ENCODE assay signal across 8 cellular contexts in the genomic region with DNA sequence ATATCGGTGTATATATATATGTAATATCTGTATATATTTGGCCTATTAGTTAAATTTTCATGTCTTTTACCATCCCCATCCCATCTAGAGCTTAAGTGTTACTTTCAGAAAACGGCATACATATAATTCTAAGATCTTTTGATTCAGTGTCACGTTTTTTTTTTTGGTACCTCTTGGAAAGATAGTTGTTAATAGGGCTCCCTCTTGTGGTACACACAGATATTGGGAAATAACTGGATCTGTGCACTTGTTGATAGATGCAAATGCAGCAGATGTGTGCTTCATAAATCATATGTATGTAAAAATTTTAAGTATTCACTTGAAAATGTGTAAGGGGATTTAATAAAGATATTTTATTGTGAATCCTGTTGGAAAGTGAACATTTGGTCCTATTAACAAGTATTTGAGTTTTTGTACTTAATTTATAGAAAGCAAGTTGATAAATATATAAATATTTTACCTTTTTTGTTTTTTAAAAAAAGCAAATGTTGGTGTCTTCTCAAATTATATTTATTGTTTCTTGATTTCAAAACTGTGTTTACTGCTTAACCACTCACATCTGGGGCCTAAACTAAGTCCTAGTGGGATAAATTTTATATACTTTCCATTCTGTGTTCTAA.
DNase-seq lines count a peak whose midpoint lies in the region; ATAC-seq, FAIRE-seq and TF ChIP-seq lines count a peak whose summit lies in the region.

No MANE protein-coding gene starts in this region.

- 41% methylated on average over 3 of the region's 3 CpGs for WGBS in K562 (ENCODE audit: insufficient coverage, low coverage, missing lambda C conversion rate)
- WGBS in iPS DF 6.9 (ENCODE audit: insufficient coverage, insufficient read length): no CpG with 5 or more reads among the region's 3 CpGs

- H3K4me3 ChIP-seq in K562: no peak overlapping the region
- no peak overlapping the region for H3K4me3 ChIP-seq in iPS DF 6.9 (ENCODE audit: low read length)

- no peaks in the 10 kb centered on the region for H4K20me1 ChIP-seq in K562 (replicated peaks; ENCODE audit: control insufficient read depth, insufficient read depth, low read length)

- DNase-seq in AG09319 (ENCODE audit: extremely low read depth, low read depth) (peak; percentile 62), HT-29 (ENCODE audit: low spot score) (peak; percentile 87), NCI-H748 (lab: John Stamatoyannopoulos, UW; ENCODE audit: unreplicated experiment) (peak; percentile 70), K562 (ENCODE audit: extremely low read depth in 1 of 4, low spot score in 3 of 4) (peak; percentile 24 to 75 (median 42)), iPS DF 6.9 (ENCODE audit: low read depth, low spot score) (peak; percentile 22)
- DNase-seq in stimulated activated naive B cell treated with anti-CD40 and anti-IgM and Interleukin-4, amounts not matched to agents 10 μg/mL and 1 μg/mL and 100 μg/mL, for 72 hours: peak; percentile 3
- no peak for DNase-seq in stimulated activated CD4-positive, alpha-beta T cell treated with anti-CD3 and anti-CD28 coated beads, Interleukin-4, amount 100 ng/mL, for 4 hours

- no peaks in the 10 kb centered on the region for H3K27me3 ChIP-seq in K562 (ENCODE audit: control insufficient read depth in 2 of 2, insufficient read depth in 2 of 2, low read length in 2 of 2)
- H3K27me3 ChIP-seq in iPS DF 6.9 (ENCODE audit: control insufficient read depth, insufficient read depth, low read length): no peaks in the 10 kb centered on the region

- peak; percentile 67 for TF ChIP-seq CTCF in AG09319 (IDR thresholded peaks at IDR 0.05; ENCODE audit: low read depth, low read length)
- peak; percentile 48 to 79 (median 57); a peak in 5 of 6 replicates for TF ChIP-seq CTCF in K562 (IDR thresholded peaks at IDR 0.05 in 2 of 3, conservative IDR thresholded peaks at IDR 0.05 in 1 of 3; ENCODE audit: insufficient read depth in 2 of 3, low read depth in 1 of 3, low read length in 3 of 3)

- no peaks in the 10 kb centered on the region for H3K27me3 Mint-ChIP-seq in stimulated activated naive B cell treated with anti-CD40 and anti-IgM and Interleukin-4, amounts not matched to agents 10 μg/mL and 1 μg/mL and 100 μg/mL, for 72 hours

- ATAC-seq in GM18498 (IDR thresholded peaks at IDR 0.05; ENCODE audit: unreplicated experiment): peak; percentile 58
- peak; percentile 81 for ATAC-seq in K562
- peak; percentile 54 for ATAC-seq in stimulated activated naive B cell treated with anti-CD40 and anti-IgM and Interleukin-4, amounts not matched to agents 10 μg/mL and 1 μg/mL and 100 μg/mL, for 72 hours (replicated peaks)

- H3K9me3 ChIP-seq in K562 (replicated peaks; ENCODE audit: control insufficient read depth, insufficient read depth, low read depth, low read length) (no peaks in the 10 kb centered on the region), iPS DF 6.9 (ENCODE audit: control insufficient read depth, insufficient read depth, low read length) (no peaks in the 10 kb centered on the region)

- no peaks in the 10 kb centered on the region for H3K9me1 ChIP-seq in K562 (ENCODE audit: control insufficient read depth, insufficient read depth, low read length)

- H3K4me3 Mint-ChIP-seq in stimulated activated naive B cell treated with anti-CD40 and anti-IgM and Interleukin-4, amounts not matched to agents 10 μg/mL and 1 μg/mL and 100 μg/mL, for 72 hours: no peak overlapping the region

- no peak overlapping the region for H3K9ac ChIP-seq in K562 (ENCODE audit: insufficient read depth in 1 of 2, low read depth in 2 of 2, low read length in 2 of 2)

- H3K36me3 Mint-ChIP-seq in stimulated activated naive B cell treated with anti-CD40 and anti-IgM and Interleukin-4, amounts not matched to agents 10 μg/mL and 1 μg/mL and 100 μg/mL, for 72 hours: peaks cover 5 to 30% of the 10 kb centered on the region in 2 donors

- no TSS peak for BruUV-seq in K562 (replicated peaks; lab: Mats Ljungman, UMichigan)

- FAIRE-seq in K562 (lab: Jason Lieb, UNC): no peak

- H2AFZ ChIP-seq in K562 (ENCODE audit: low read depth, low read length): no peak overlapping the region

- POLR2A ChIA-PET in K562 (lab: Yijun Ruan, JAX): interaction anchor here (0.7 kb wide), 1 partner anchor 245 kb away, joined by 3 read pairs; no protein-coding TSS in a partner anchor

- H3K9me3 Mint-ChIP-seq in stimulated activated naive B cell treated with anti-CD40 and anti-IgM and Interleukin-4, amounts not matched to agents 10 μg/mL and 1 μg/mL and 100 μg/mL, for 72 hours: no peaks in the 10 kb centered on the region

- no peak overlapping the region for H3K27ac Mint-ChIP-seq in stimulated activated naive B cell treated with anti-CD40 and anti-IgM and Interleukin-4, amounts not matched to agents 10 μg/mL and 1 μg/mL and 100 μg/mL, for 72 hours

- no peak overlapping the region for H3K4me2 ChIP-seq in K562 (ENCODE audit: insufficient read depth, low read length)

- TF ChIP-seq RAD21 in K562 (CRISPR knock-in tag; conservative IDR thresholded peaks at IDR 0.05 in 1 of 2, IDR thresholded peaks at IDR 0.05 in 1 of 2): peak; percentile 61 to 75

- no peaks in the 10 kb centered on the region for H3K4me1 ChIP-seq in K562 (replicated peaks in 1 of 2; ENCODE audit: control insufficient read depth in 2 of 2, insufficient read depth in 2 of 2, low read length in 2 of 2)
- H3K4me1 ChIP-seq in iPS DF 6.9 (ENCODE audit: control insufficient read depth, insufficient read depth, low read length): no peaks in the 10 kb centered on the region

- TF ChIP-seq EP300 in K562 (IDR thresholded peaks at IDR 0.05; ENCODE audit: low read length): no peak

- H3K79me2 ChIP-seq in K562 (ENCODE audit: control insufficient read depth, insufficient read depth, low read length): peaks cover 48% of the 10 kb centered on the region

- H3K36me3 ChIP-seq in K562 (ENCODE audit: control insufficient read depth, insufficient read depth, low read length) (peaks cover 91% of the 10 kb centered on the region), iPS DF 6.9 (ENCODE audit: control insufficient read depth, insufficient read depth, low read length) (no peaks in the 10 kb centered on the region)

- peaks cover 7 to 14% of the 10 kb centered on the region in 2 donors for H3K4me1 Mint-ChIP-seq in stimulated activated naive B cell treated with anti-CD40 and anti-IgM and Interleukin-4, amounts not matched to agents 10 μg/mL and 1 μg/mL and 100 μg/mL, for 72 hours

- in situ Hi-C loops in K562 (cut with MboI): no loop called here

- no peak overlapping the region for H3K27ac ChIP-seq in K562 (ENCODE audit: extremely low read depth, low read depth, low read length)
- no peak overlapping the region for H3K27ac ChIP-seq in iPS DF 6.9 (ENCODE audit: low read length)

- intact Hi-C loops in K562 (cut with micrococcal nuclease): loop anchor here (1.0 to 10.0 kb wide), 4 partner anchors 87 to 340 kb away; partner anchors contain the start of gene BMP2K

- TF ChIP-seq POLR2A in K562 (conservative IDR thresholded peaks at IDR 0.05): no peak

- CTCF ChIA-PET in K562 (lab: Yijun Ruan, JAX; ENCODE audit: low intra/inter-chr PET ratio): interaction anchor here (0.9 to 1.3 kb wide), 4 partner anchors 220 to 348 kb away, joined by 3 to 8 read pairs (median 3); no protein-coding TSS in a partner anchor

TF ChIP-seq in K562, 482 proteins besides CTCF, POLR2A, EP300 and RAD21 (continues in another document):
- TF ChIP-seq TEAD2 (tag; IDR thresholded peaks at IDR 0.05): no peak
- TF ChIP-seq FOXJ2 (tag; IDR thresholded peaks at IDR 0.05): no peak
- no peak for TF ChIP-seq ZNF224 (CRISPR knock-in tag; IDR thresholded peaks at IDR 0.05)
- no peak for TF ChIP-seq KLF10 (CRISPR knock-in tag; IDR thresholded peaks at IDR 0.05)
- no peak for TF ChIP-seq POLR2B (IDR thresholded peaks at IDR 0.05; ENCODE audit: low read depth, partially characterized antibody)
- TF ChIP-seq STAG1 (CRISPR knock-in tag; IDR thresholded peaks at IDR 0.05; ENCODE audit: borderline replicate concordance): no peak
- TF ChIP-seq TFAM (CRISPR knock-in tag; conservative IDR thresholded peaks at IDR 0.05): no peak
- TF ChIP-seq GATAD2B (IDR thresholded peaks at IDR 0.05; ENCODE audit: borderline replicate concordance): no peak
- no peak for TF ChIP-seq PHB2 (IDR thresholded peaks at IDR 0.05; ENCODE audit: low read depth)
- TF ChIP-seq CBX3 (IDR thresholded peaks at IDR 0.05; ENCODE audit: borderline replicate concordance in 1 of 2, low read length in 2 of 2): no peak
- TF ChIP-seq, protein P1, sequence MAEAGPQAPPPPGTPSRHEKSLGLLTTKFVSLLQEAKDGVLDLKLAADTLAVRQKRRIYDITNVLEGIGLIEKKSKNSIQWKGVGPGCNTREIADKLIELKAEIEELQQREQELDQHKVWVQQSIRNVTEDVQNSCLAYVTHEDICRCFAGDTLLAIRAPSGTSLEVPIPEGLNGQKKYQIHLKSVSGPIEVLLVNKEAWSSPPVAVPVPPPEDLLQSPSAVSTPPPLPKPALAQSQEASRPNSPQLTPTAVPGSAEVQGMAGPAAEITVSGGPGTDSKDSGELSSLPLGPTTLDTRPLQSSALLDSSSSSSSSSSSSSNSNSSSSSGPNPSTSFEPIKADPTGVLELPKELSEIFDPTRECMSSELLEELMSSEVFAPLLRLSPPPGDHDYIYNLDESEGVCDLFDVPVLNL (CRISPR knock-in tag; IDR thresholded peaks at IDR 0.05; ENCODE audit: low read depth): no peak
- no peak for TF ChIP-seq TCF15 (CRISPR knock-in tag; IDR thresholded peaks at IDR 0.05)
- TF ChIP-seq POLR2AphosphoS2 (IDR thresholded peaks at IDR 0.05; ENCODE audit: low read length): no peak

Comparison
In these comparisons a context has a peak if more than half of its experiments do, and no peak if none do; other contexts are left out.
1. DNase-seq: peak in AG09319 (single experiment), HT-29 (single experiment), NCI-H748 (single experiment), K562 (4 of 4), iPS DF 6.9 (single experiment) and stimulated activated naive B cell treated with anti-CD40 and anti-IgM and Interleukin-4, amounts not matched to agents 10 μg/mL and 1 μg/mL and 100 μg/mL, for 72 hours (single experiment); none in stimulated activated CD4-positive, alpha-beta T cell treated with anti-CD3 and anti-CD28 coated beads, Interleukin-4, amount 100 ng/mL, for 4 hours (0 of 2).
2. Peak in every context shown above with its lines, with median percentiles within 50 percentile points of each other: ATAC-seq.